ENCODE assay signal across 22 cellular contexts in the genomic region with DNA sequence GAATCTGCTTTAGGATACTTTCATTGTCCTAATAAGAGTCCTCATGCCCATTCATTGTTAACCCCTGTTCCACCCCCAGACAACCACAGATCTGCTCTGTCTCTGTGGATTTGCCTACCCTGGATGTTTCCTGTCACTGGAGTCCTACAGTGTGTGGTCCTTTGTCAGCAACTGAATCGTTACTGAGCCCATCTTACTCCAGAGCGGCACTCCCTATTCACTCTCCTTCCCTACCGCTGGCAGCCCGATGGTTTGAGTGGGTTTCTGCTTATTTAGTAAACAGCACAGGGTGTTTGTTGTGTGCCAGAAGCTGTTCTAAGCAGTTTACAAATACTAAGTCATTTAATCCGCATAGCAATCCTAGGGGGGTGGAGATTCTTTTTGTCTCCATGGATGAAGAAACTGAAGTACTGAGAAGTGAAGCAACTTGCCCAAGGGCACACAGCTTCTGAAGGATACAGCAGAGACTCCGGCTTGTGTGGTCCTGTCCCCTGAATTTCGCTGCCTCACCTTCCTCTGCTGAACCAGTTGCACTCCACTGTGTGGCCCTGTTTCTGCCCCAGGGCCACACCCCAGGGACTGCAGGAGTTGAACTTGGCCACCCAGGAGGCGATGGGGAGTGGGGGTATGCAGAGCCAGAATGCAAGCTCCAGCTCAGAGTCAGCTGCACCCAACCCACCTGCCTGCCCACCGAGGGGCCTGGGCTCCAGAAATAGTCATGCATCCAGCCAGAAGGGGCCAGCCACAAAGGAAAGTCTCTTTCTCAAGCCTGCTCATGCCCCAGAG. TPM values are rescaled to one million over a fixed set of nuclear protein-coding genes. Genes with fewer than 3 reads are reported as not detected.
"Had no signal": no experiment of that assay in that cellular context is flagged by ENCODE, and none has a peak within 500 bp of the region (broad histone marks: within the 10 kb centered on the region; RNA-seq: fewer than 3 reads in every experiment).

No MANE protein-coding gene starts in this region.

- H3K27ac ChIP-seq: body of pancreas, colonic mucosa, parathyroid adenoma, thyroid gland, VCaP had no signal

- H3K9ac ChIP-seq: parathyroid adenoma had no signal

- H3K9me3 ChIP-seq: body of pancreas, colonic mucosa, thyroid gland had no signal

- H3K9me3 Mint-ChIP-seq: activated naive CD4-positive, alpha-beta T cell treated with anti-CD3 and anti-CD28 coated beads, Interleukin-2, amount 50 U/mL, for 72 hours; activated T-cell treated with anti-CD3 and anti-CD28 coated beads, Interleukin-2, amount 50 U/mL, for 72 hours; nephron had no signal

- H3K36me3 Mint-ChIP-seq: activated naive CD4-positive, alpha-beta T cell treated with anti-CD3 and anti-CD28 coated beads, Interleukin-2, amount 50 U/mL, for 72 hours had no signal

- H3K4me1 ChIP-seq: body of pancreas, colonic mucosa, parathyroid adenoma, thyroid gland had no signal

- H3K27me3 ChIP-seq: colonic mucosa, thyroid gland had no signal

- ATAC-seq: activated naive CD4-positive, alpha-beta T cell treated with anti-CD3 and anti-CD28 coated beads, Interleukin-2, amount 50 U/mL, for 72 hours; activated T-cell treated with anti-CD3 and anti-CD28 coated beads, Interleukin-2, amount 50 U/mL, for 72 hours; body of pancreas; left cardiac atrium had no signal

- H3K4me3 Mint-ChIP-seq: activated T-cell treated with anti-CD3 and anti-CD28 coated beads, Interleukin-2, amount 50 U/mL, for 72 hours had no signal

- H3K4me3 ChIP-seq: body of pancreas, colonic mucosa, thyroid gland had no signal

- H3K27ac Mint-ChIP-seq: activated T-cell treated with anti-CD3 and anti-CD28 coated beads, Interleukin-2, amount 50 U/mL, for 72 hours had no signal

- H3K36me3 ChIP-seq: colonic mucosa, thyroid gland had no signal

- DNase-seq: activated CD4-positive, alpha-beta T cell treated with anti-CD3 and anti-CD28 coated beads for 1 hour; activated CD4-positive, alpha-beta T cell treated with anti-CD3 and anti-CD28 coated beads, Interleukin-2, amount 50 U/mL, for 4 hours; activated gamma-delta T cell treated with Interleukin-2 at 50 U/mL for 16 hours; activated T-cell treated with anti-CD3 and anti-CD28 coated beads, Interleukin-2, amount 50 U/mL, for 72 hours; amygdala; body of pancreas; central memory CD4-positive, alpha-beta T cell; colonic mucosa; erythroblast; left cardiac atrium; mesenchymal stem cell; stimulated activated CD4-positive, alpha-beta T cell treated with anti-CD3 and anti-CD28 coated beads, Interleukin-12 subunit alpha, Interleukin-12 subunit beta, amount 100 ng/mL, for 4 hours; stimulated activated CD4-positive, alpha-beta T cell treated with anti-CD3 and anti-CD28 coated beads, Interleukin-1b, Interleukin-23, amount 100 ng/mL, for 48 hours; stimulated activated naive CD4-positive, alpha-beta T cell treated with Interleukin-2 at 50 U/mL for 16 hours; SW 1271; T-helper 2 cell; thyroid gland had no signal

RNA-seq across cellular contexts. Expression of a gene that starts 56.5 kb away (rescaled TPM):
- total RNA-seq: activated CD8-positive, alpha-beta memory T cell treated with anti-CD3 and anti-CD28 coated beads for 36 hours; activated naive CD4-positive, alpha-beta T cell treated with anti-CD3 and anti-CD28 coated beads, Interleukin-2, amount 50 U/mL, for 72 hours; activated T-cell treated with anti-CD3 and anti-CD28 coated beads, Interleukin-2, amount 50 U/mL, for 72 hours had no signal
